ENCODE assay signal across 9 cellular contexts in the genomic region with DNA sequence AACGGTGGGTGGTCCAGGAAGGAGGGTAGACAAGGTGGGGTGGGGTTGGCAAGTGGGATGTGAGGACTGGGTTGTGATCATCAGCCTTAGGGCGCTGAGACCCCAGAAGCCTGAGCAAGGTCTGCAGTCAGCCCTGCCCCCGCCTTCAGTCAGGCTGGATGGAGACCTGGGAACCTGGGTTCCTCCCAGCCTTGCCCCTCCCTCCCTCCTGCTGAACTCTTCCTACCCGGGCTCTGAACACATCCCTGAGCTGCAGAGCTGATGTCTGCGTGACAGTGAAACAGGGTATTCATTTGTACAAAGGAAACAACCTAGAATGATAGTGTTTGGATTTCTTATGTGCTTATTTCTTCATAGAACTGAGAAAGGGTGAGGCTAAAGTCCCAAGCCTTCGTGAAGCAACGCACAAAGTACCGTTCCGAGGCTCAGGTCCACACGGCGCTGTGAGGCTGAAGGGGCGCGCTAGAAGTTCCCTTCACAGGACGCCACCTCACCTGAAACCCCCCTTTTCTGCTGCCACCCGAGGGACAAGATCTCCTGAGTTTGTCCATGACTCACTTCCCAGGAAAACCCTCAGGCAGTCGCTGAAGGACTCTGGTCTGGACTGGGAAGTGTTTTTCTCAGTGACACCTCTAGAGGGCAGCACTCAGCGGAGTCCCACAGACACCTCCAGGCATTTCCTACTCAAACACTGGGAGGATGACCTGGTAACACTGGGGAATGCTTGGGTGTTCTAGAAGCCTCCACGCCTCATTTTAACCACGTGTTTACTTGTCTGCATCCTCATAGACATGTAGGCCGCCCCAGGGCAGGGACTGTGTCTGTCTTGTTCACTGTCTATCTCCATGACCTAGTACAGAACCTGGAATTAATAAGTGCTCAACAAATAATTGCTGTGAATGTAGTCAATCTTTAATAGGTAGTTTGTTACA. TPM values are rescaled to one million over a fixed set of nuclear protein-coding genes. Genes with fewer than 3 reads are reported as not detected.
A peak's percentile ranks its signal among the peaks of the same experiment; 100 is the strongest.
DNase-seq lines count a peak whose midpoint lies in the region; ATAC-seq and TF ChIP-seq lines count a peak whose summit lies in the region.
"Had no signal": no experiment of that assay in that cellular context is flagged by ENCODE, and none has a peak within 500 bp of the region (broad histone marks: within the 10 kb centered on the region; RNA-seq: fewer than 3 reads in every experiment).

No MANE protein-coding gene starts in this region.

- DNase-seq in CD4-positive, CD25-positive, alpha-beta regulatory T cell: peak; percentile 13 to 42 (median 15)
- DNase-seq in GM19240 (ENCODE audit: insufficient read length, low spot score) (peak; percentile 39), HS-5 (ENCODE audit: low read depth) (peak; percentile 31), RWPE2 (ENCODE audit: low spot score) (no peak), glomerular visceral epithelial cell (ENCODE audit: extremely low spot score) (peak; percentile 73), retina (peak; percentile 45)
- DNase-seq in activated T-helper 9 cell treated with anti-CD3 and anti-CD28 coated beads, Interleukin-2, amount 50 U/mL, for 16 hours (ENCODE audit: low read depth): peak; percentile 21

- H3K27me3 ChIP-seq in CD4-positive, CD25-positive, alpha-beta regulatory T cell (ENCODE audit: control insufficient read depth, insufficient read depth, low read length): peaks cover 11% of the 10 kb centered on the region
- H3K27me3 ChIP-seq in RWPE2 (ENCODE audit: insufficient read depth, poor library complexity, severe bottlenecking): no peaks in the 10 kb centered on the region

- no peak overlapping the region for H3K4me3 ChIP-seq in CD4-positive, CD25-positive, alpha-beta regulatory T cell (ENCODE audit: low read depth, low read length)
- H3K4me3 ChIP-seq in RWPE2 (ENCODE audit: severe bottlenecking): no peak overlapping the region

- H3K36me3 ChIP-seq in CD4-positive, CD25-positive, alpha-beta regulatory T cell (ENCODE audit: control insufficient read depth, insufficient read depth, low read length): no peaks in the 10 kb centered on the region
- H3K36me3 ChIP-seq in RWPE2 (ENCODE audit: low read depth): no peaks in the 10 kb centered on the region

- H3K9me3 ChIP-seq in CD4-positive, CD25-positive, alpha-beta regulatory T cell (ENCODE audit: control insufficient read depth in 2 of 2, low read length in 2 of 2): no peaks in the 10 kb centered on the region
- no peaks in the 10 kb centered on the region for H3K9me3 ChIP-seq in RWPE2 (ENCODE audit: severe bottlenecking)

- no peaks in the 10 kb centered on the region for H3K36me3 Mint-ChIP-seq in CD4-positive, CD25-positive, alpha-beta regulatory T cell

- no peak overlapping the region for H3K27ac Mint-ChIP-seq in CD4-positive, CD25-positive, alpha-beta regulatory T cell

- H3K27me3 Mint-ChIP-seq in CD4-positive, CD25-positive, alpha-beta regulatory T cell: peaks cover 47% of the 10 kb centered on the region

- H3K4me3 Mint-ChIP-seq in CD4-positive, CD25-positive, alpha-beta regulatory T cell: no peak overlapping the region

- H3K4me1 ChIP-seq in CD4-positive, CD25-positive, alpha-beta regulatory T cell (ENCODE audit: control insufficient read depth, insufficient read depth, low read length, poor library complexity, severe bottlenecking): no peaks in the 10 kb centered on the region
- H3K4me1 ChIP-seq in RWPE2 (ENCODE audit: insufficient read depth, poor library complexity, severe bottlenecking): no peaks in the 10 kb centered on the region

- peak; percentile 45 to 46 for ATAC-seq in CD4-positive, CD25-positive, alpha-beta regulatory T cell (ENCODE audit: low read depth in 2 of 2)
- peak; percentile 81 for ATAC-seq in RWPE2 (ENCODE audit: low read depth)
- ATAC-seq in GM19467 (IDR thresholded peaks at IDR 0.05; ENCODE audit: unreplicated experiment): no peak

- no peaks in the 10 kb centered on the region for H3K4me1 Mint-ChIP-seq in CD4-positive, CD25-positive, alpha-beta regulatory T cell

- peak; percentile 79 for TF ChIP-seq CTCF in RWPE2 (IDR thresholded peaks at IDR 0.05; ENCODE audit: poor library complexity, severe bottlenecking)

- H3K9me3 Mint-ChIP-seq in CD4-positive, CD25-positive, alpha-beta regulatory T cell: peaks cover 0 to 4% (median 0%) of the 10 kb centered on the region in 7 donors

- no peak overlapping the region for H3K27ac ChIP-seq in CD4-positive, CD25-positive, alpha-beta regulatory T cell (ENCODE audit: insufficient read depth, low read length, poor library complexity, severe bottlenecking)
- H3K27ac ChIP-seq in RWPE2 (ENCODE audit: poor library complexity, severe bottlenecking): no peak overlapping the region

RNA-seq across cellular contexts. Expression of a gene that starts 1.2 kb away (rescaled TPM):
- not detected for total RNA-seq in CD4-positive, CD25-positive, alpha-beta regulatory T cell
- not detected for polyA plus RNA-seq in CD4-positive, CD25-positive, alpha-beta regulatory T cell
- total RNA-seq: urinary bladder had no signal
- polyA plus RNA-seq: urinary bladder had no signal

RNA-seq across cellular contexts. Expression of a gene that starts 35.8 kb away (rescaled TPM):
- not detected for total RNA-seq in CD4-positive, CD25-positive, alpha-beta regulatory T cell
- not detected for polyA plus RNA-seq in CD4-positive, CD25-positive, alpha-beta regulatory T cell
- total RNA-seq: urinary bladder had no signal
